ENCODE assay signal across 11 cellular contexts in genomic region chr1:110872366-110872744, GRCh38. TPM values are rescaled to one million over a fixed set of nuclear protein-coding genes. Genes with fewer than 3 reads are reported as not detected.
DNase-seq lines count a peak whose midpoint lies in the region; ATAC-seq lines count a peak whose summit lies in the region.
"Had no signal": no experiment of that assay in that cellular context is flagged by ENCODE, and none has a peak within 500 bp of the region (broad histone marks: within the 10 kb centered on the region; RNA-seq: fewer than 3 reads in every experiment).

No MANE protein-coding gene starts in this region.

- peak overlapping the region; percentile 95 for H3K27ac Mint-ChIP-seq in activated naive CD8-positive, alpha-beta T cell treated with anti-CD3 and anti-CD28 coated beads, Interleukin-2, amount 10 ng/mL, durations not matched to agents 7 days and 5 days

- H3K36me3 Mint-ChIP-seq in activated naive CD8-positive, alpha-beta T cell treated with anti-CD3 and anti-CD28 coated beads, Interleukin-2, amount 10 ng/mL, durations not matched to agents 7 days and 5 days = peaks cover 27% of the 10 kb centered on the region

- POLR2A ChIA-PET in activated naive CD8-positive, alpha-beta T cell treated with anti-CD3 and anti-CD28 coated beads, Interleukin-2, amount 10 ng/mL, durations not matched to agents 7 days and 5 days (lab: Charles Lee) = interaction anchor here (0.6 to 5.8 kb wide), 12 partner anchors 8 to 347 kb away, joined by 3 to 90 read pairs (median 5); partner anchors contain the start of gene LRIF1

- peak overlapping the region; percentile 91 for H3K4me3 Mint-ChIP-seq in activated naive CD8-positive, alpha-beta T cell treated with anti-CD3 and anti-CD28 coated beads, Interleukin-2, amount 10 ng/mL, durations not matched to agents 7 days and 5 days

- H3K27me3 Mint-ChIP-seq in activated naive CD8-positive, alpha-beta T cell treated with anti-CD3 and anti-CD28 coated beads, Interleukin-2, amount 10 ng/mL, durations not matched to agents 7 days and 5 days = no peaks in the 10 kb centered on the region

- peak; percentile 33 for DNase-seq in SIG-M5 treated with dmso at 0.1 percent for 504 hours (lab: John Stamatoyannopoulos, UW; ENCODE audit: unreplicated experiment)
- DNase-seq in SIG-M5 (lab: John Stamatoyannopoulos, UW) = no peak
- DNase-seq in activated naive CD8-positive, alpha-beta T cell treated with anti-CD3 and anti-CD28 coated beads, Interleukin-2, amount 10 ng/mL, durations not matched to agents 7 days and 5 days = no peak
- DNase-seq in stimulated activated naive CD8-positive, alpha-beta T cell treated with anti-CD3 and anti-CD28 coated beads, Interleukin-15, Interleukin-2, amounts not matched to agents 100 U/mL and 50 U/mL, for 24 hours = peak; percentile 9
- no peak for DNase-seq in NCI-H2029 treated with DMSO at 0.1 percent for 48 hours (lab: John Stamatoyannopoulos, UW)
- DNase-seq: kidney had no signal

- peak; percentile 44 for ATAC-seq in HG03175 (IDR thresholded peaks at IDR 0.05; ENCODE audit: unreplicated experiment)
- ATAC-seq in activated naive CD8-positive, alpha-beta T cell treated with anti-CD3 and anti-CD28 coated beads, Interleukin-2, amount 10 ng/mL, durations not matched to agents 7 days and 5 days (ENCODE audit: low read depth) = no peak
- no peak for ATAC-seq in stimulated activated naive CD8-positive, alpha-beta T cell treated with anti-CD3 and anti-CD28 coated beads, Interleukin-15, Interleukin-2, amounts not matched to agents 100 U/mL and 50 U/mL, for 24 hours
- no peak for ATAC-seq in HG02678 (IDR thresholded peaks at IDR 0.05; ENCODE audit: unreplicated experiment)
- no peak for ATAC-seq in GM21528 (IDR thresholded peaks at IDR 0.05; ENCODE audit: low FRiP score, unreplicated experiment)
- ATAC-seq: A549 had no signal

- H3K9me3 Mint-ChIP-seq in activated naive CD8-positive, alpha-beta T cell treated with anti-CD3 and anti-CD28 coated beads, Interleukin-2, amount 10 ng/mL, durations not matched to agents 7 days and 5 days = peaks cover 2% of the 10 kb centered on the region

- H3K4me1 Mint-ChIP-seq in activated naive CD8-positive, alpha-beta T cell treated with anti-CD3 and anti-CD28 coated beads, Interleukin-2, amount 10 ng/mL, durations not matched to agents 7 days and 5 days = peaks cover 33% of the 10 kb centered on the region

RNA-seq across cellular contexts. Expression of gene CD53, which starts 0.6 kb away (rescaled TPM):
- 100 to 1,000 TPM; 410 to 415 TPM for total RNA-seq in activated naive CD8-positive, alpha-beta T cell treated with anti-CD3 and anti-CD28 coated beads, Interleukin-2, amount 10 ng/mL, durations not matched to agents 7 days and 5 days
- total RNA-seq: dermis microvascular lymphatic vessel endothelial cell had no signal

Comparison
In these comparisons a context has a peak if more than half of its experiments do, and no peak if none do; other contexts are left out.
1. DNase-seq: peak in SIG-M5 treated with dmso at 0.1 percent for 504 hours (single experiment) and stimulated activated naive CD8-positive, alpha-beta T cell treated with anti-CD3 and anti-CD28 coated beads, Interleukin-15, Interleukin-2, amounts not matched to agents 100 U/mL and 50 U/mL, for 24 hours (single experiment); none in SIG-M5 (single experiment), activated naive CD8-positive, alpha-beta T cell treated with anti-CD3 and anti-CD28 coated beads, Interleukin-2, amount 10 ng/mL, durations not matched to agents 7 days and 5 days (single experiment) and NCI-H2029 treated with DMSO at 0.1 percent for 48 hours (single experiment).